ENCODE assay signal across 22 cellular contexts in the genomic region with DNA sequence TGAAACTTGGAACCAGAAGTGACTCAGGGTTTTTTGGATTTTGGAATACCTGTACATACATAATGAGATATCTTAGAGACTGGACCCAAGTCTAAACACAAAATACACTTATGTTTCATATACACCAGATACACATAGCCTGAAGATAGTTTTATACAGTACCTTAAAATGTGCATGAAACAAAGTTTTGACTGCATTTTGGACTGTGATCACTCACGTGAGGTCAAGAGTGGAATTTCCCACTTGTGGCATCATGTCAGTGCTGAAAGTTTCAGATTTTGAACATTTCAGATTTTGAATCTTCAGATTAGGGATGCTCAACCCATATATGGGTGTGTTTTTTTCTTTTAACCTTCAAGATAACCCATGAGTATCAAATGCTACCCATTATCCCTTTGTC. TPM values are rescaled to one million over a fixed set of nuclear protein-coding genes. Genes with fewer than 3 reads are reported as not detected.
A peak's percentile ranks its signal among the peaks of the same experiment; 100 is the strongest.
DNase-seq lines count a peak whose midpoint lies in the region; ATAC-seq and TF ChIP-seq lines count a peak whose summit lies in the region.
"Had no signal": no experiment of that assay in that cellular context is flagged by ENCODE, and none has a peak within 500 bp of the region (broad histone marks: within the 10 kb centered on the region; RNA-seq: fewer than 3 reads in every experiment).

No MANE protein-coding gene starts in this region.

- no peaks in the 10 kb centered on the region; the same call in 1 of the 2 replicates for H3K36me3 ChIP-seq in Panc1 (ENCODE audit: control insufficient read depth, insufficient read depth, low read length)

- no peaks in the 10 kb centered on the region for H3K36me3 Mint-ChIP-seq in glutamatergic neuron (ENCODE audit: unreplicated experiment)
- peaks cover 13% of the 10 kb centered on the region for H3K36me3 Mint-ChIP-seq in type B pancreatic cell

- intact Hi-C loops in Panc1 (cut with micrococcal nuclease; ENCODE audit: unreplicated experiment) = no loop called here

- H3K27ac ChIP-seq in Panc1 (ENCODE audit: low read length) = no peak overlapping the region

- H3K4me1 Mint-ChIP-seq in stimulated activated naive CD8-positive, alpha-beta T cell treated with anti-CD3 and anti-CD28 coated beads, Interleukin-15, amount 100 ng/mL, for 72 hours = peaks cover 51% of the 10 kb centered on the region
- peaks cover 3% of the 10 kb centered on the region for H3K4me1 Mint-ChIP-seq in glutamatergic neuron (ENCODE audit: low read depth, unreplicated experiment)
- peaks cover 10% of the 10 kb centered on the region for H3K4me1 Mint-ChIP-seq in type B pancreatic cell (ENCODE audit: unreplicated experiment)

- TF ChIP-seq CTCF in Panc1 (IDR thresholded peaks at IDR 0.05) (no peak), glutamatergic neuron (IDR thresholded peaks at IDR 0.05; ENCODE audit: partially characterized antibody, unreplicated experiment) (no peak), type B pancreatic cell (conservative IDR thresholded peaks at IDR 0.05) (no peak)

- H3K9me3 Mint-ChIP-seq in stimulated activated naive CD8-positive, alpha-beta T cell treated with anti-CD3 and anti-CD28 coated beads, Interleukin-15, amount 100 ng/mL, for 72 hours = no peaks in the 10 kb centered on the region
- H3K9me3 Mint-ChIP-seq in glutamatergic neuron (ENCODE audit: unreplicated experiment) = no peaks in the 10 kb centered on the region
- no peaks in the 10 kb centered on the region for H3K9me3 Mint-ChIP-seq in type B pancreatic cell
- H3K9me3 Mint-ChIP-seq: CD4-positive, CD25-positive, alpha-beta regulatory T cell; H9 had no signal

- no peaks in the 10 kb centered on the region for H3K27me3 ChIP-seq in Panc1 (ENCODE audit: control insufficient read depth, insufficient read depth, low read length)

- H3K4me3 Mint-ChIP-seq in stimulated activated naive CD8-positive, alpha-beta T cell treated with anti-CD3 and anti-CD28 coated beads, Interleukin-15, amount 100 ng/mL, for 72 hours = no peak overlapping the region
- H3K4me3 Mint-ChIP-seq in glutamatergic neuron (ENCODE audit: unreplicated experiment) (no peak overlapping the region), type B pancreatic cell (no peak overlapping the region)
- H3K4me3 Mint-ChIP-seq: H9 had no signal

- H3K9me3 ChIP-seq in Panc1 (ENCODE audit: control insufficient read depth, insufficient read depth, low read depth, low read length) = no peaks in the 10 kb centered on the region
- H3K9me3 ChIP-seq: SK-N-SH had no signal

- DNase-seq in stimulated activated naive CD8-positive, alpha-beta T cell treated with anti-CD3 and anti-CD28 coated beads, Interleukin-15, amount 100 ng/mL, for 72 hours = no peak
- DNase-seq in stimulated activated naive CD8-positive, alpha-beta T cell treated with anti-CD3 and anti-CD28 coated beads, Interleukin-15, Interleukin-2, amounts not matched to agents 100 U/mL and 50 U/mL, for 24 hours = no peak
- DNase-seq in Panc1 (ENCODE audit: low read depth, low spot score) (no peak), glutamatergic neuron (no peak), type B pancreatic cell (ENCODE audit: extremely low spot score, unreplicated experiment) (no peak), NCI-H1105 (lab: John Stamatoyannopoulos, UW) (no peak), NCI-H1694 treated with DMSO at 0.1 percent for 48 hours (lab: John Stamatoyannopoulos, UW) (no peak), SK-N-DZ (ENCODE audit: low spot score) (no peak)
- DNase-seq: CD4-positive, CD25-positive, alpha-beta regulatory T cell; EL; GF-D8; H9; KG1; NCI-H1092 treated with DMSO at 0.1 percent for 48 hours; NCI-H146; NCI-H2029 treated with DMSO at 0.1 percent for 48 hours; NCI-H446 treated with DMSO at 0.1 percent for 48 hours; NCI-H526 treated with DMSO at 0.1 percent for 48 hours; PC-3; RPMI8226; SHP77; SK-N-SH had no signal

- POLR2A ChIA-PET in Panc1 (lab: Charles Lee) = no interaction called here

- H3K4me3 ChIP-seq in Panc1 (ENCODE audit: low read depth in 2 of 2, low read length in 2 of 2) = no peak overlapping the region

- BruUV-seq in Panc1 (replicated peaks; lab: Mats Ljungman, UMichigan) = TSS peak; percentile 32

- peaks cover 17% of the 10 kb centered on the region for H3K4me1 ChIP-seq in Panc1 (ENCODE audit: control insufficient read depth, insufficient read depth, low read length)

- H3K27me3 Mint-ChIP-seq in stimulated activated naive CD8-positive, alpha-beta T cell treated with anti-CD3 and anti-CD28 coated beads, Interleukin-15, amount 100 ng/mL, for 72 hours = no peaks in the 10 kb centered on the region
- no peaks in the 10 kb centered on the region for H3K27me3 Mint-ChIP-seq in glutamatergic neuron (ENCODE audit: unreplicated experiment)
- no peaks in the 10 kb centered on the region for H3K27me3 Mint-ChIP-seq in type B pancreatic cell
- H3K27me3 Mint-ChIP-seq: CD4-positive, CD25-positive, alpha-beta regulatory T cell had no signal

- ATAC-seq in stimulated activated naive CD8-positive, alpha-beta T cell treated with anti-CD3 and anti-CD28 coated beads, Interleukin-15, amount 100 ng/mL, for 72 hours = peak; percentile 43
- ATAC-seq in stimulated activated naive CD8-positive, alpha-beta T cell treated with anti-CD3 and anti-CD28 coated beads, Interleukin-15, Interleukin-2, amounts not matched to agents 100 U/mL and 50 U/mL, for 24 hours = no peak
- ATAC-seq in Panc1 = no peak
- ATAC-seq: PC-3 had no signal

- CTCF ChIA-PET in Panc1 (lab: Charles Lee) = no interaction called here

- no peak overlapping the region for H3K27ac Mint-ChIP-seq in stimulated activated naive CD8-positive, alpha-beta T cell treated with anti-CD3 and anti-CD28 coated beads, Interleukin-15, amount 100 ng/mL, for 72 hours
- H3K27ac Mint-ChIP-seq in glutamatergic neuron (ENCODE audit: unreplicated experiment) = peak overlapping the region; percentile 22
- H3K27ac Mint-ChIP-seq in type B pancreatic cell = peak overlapping the region; percentile 18
- H3K27ac Mint-ChIP-seq: CD4-positive, CD25-positive, alpha-beta regulatory T cell had no signal

- in situ Hi-C loops in Panc1 (cut with HindIII; ENCODE audit: low pct_unique_long_range_greater_than_20kb, low sequenced_read_pairs) = no loop called here

RNA-seq across cellular contexts. Expression of gene SBNO1, which starts 6.6 kb away (rescaled TPM):
- total RNA-seq in Panc1 (2021; ENCODE audit: unreplicated experiment) = 68.7 TPM
- 16.8 TPM for polyA plus RNA-seq in Panc1 (2012; ENCODE audit: insufficient read length)
- total RNA-seq in glutamatergic neuron (ENCODE audit: unreplicated experiment) = 50.9 TPM
- total RNA-seq in type B pancreatic cell (ENCODE audit: low replicate concordance) = 42.3 and 43.1 TPM in 2 replicates
- 17.3 and 21.6 TPM in 2 replicates for polyA plus RNA-seq in SK-N-DZ (2014; cell fraction: cytosol; rRNA removed)
- polyA plus RNA-seq in SK-N-DZ (2014; cell fraction: nucleus; rRNA removed) = 10.0 and 13.6 TPM in 2 replicates

RNA-seq across cellular contexts. Expression of gene KMT5A, which starts 25.9 kb away (rescaled TPM):
- total RNA-seq in Panc1 (2021; ENCODE audit: unreplicated experiment) (53.0 TPM), glutamatergic neuron (ENCODE audit: unreplicated experiment) (53.6 TPM), type B pancreatic cell (ENCODE audit: low replicate concordance) (45.9 and 52.6 TPM in 2 replicates)
- 32.1 TPM for polyA plus RNA-seq in Panc1 (2012; ENCODE audit: insufficient read length)
- polyA plus RNA-seq in SK-N-DZ (2014; cell fraction: cytosol; rRNA removed) = 54.3 and 56.6 TPM in 2 replicates
- 69.4 and 70.7 TPM in 2 replicates for polyA plus RNA-seq in SK-N-DZ (2014; cell fraction: nucleus; rRNA removed)

Comparison
In these comparisons a context has a peak if more than half of its experiments do, and no peak if none do; other contexts are left out.
1. H3K27ac Mint-ChIP-seq: peak in glutamatergic neuron (single experiment) and type B pancreatic cell (single experiment); none in stimulated activated naive CD8-positive, alpha-beta T cell treated with anti-CD3 and anti-CD28 coated beads, Interleukin-15, amount 100 ng/mL, for 72 hours (0 of 2).